ENCODE assay signal across 26 cellular contexts in genomic region chr19:49829200-49829599, GRCh38.
"Had no signal": no experiment of that assay in that cellular context is flagged by ENCODE, and none has a peak within 500 bp of the region (broad histone marks: within the 10 kb centered on the region; RNA-seq: fewer than 3 reads in every experiment).

No MANE protein-coding gene starts in this region.

- H3K27ac ChIP-seq: left lung, lower lobe of right lung, neural progenitor cell, neutrophil, parathyroid adenoma, right atrium auricular region, right lobe of liver, skin epidermis, suprapubic skin, thoracic aorta, tibial artery, upper lobe of right lung had no signal

- H3K36me3 ChIP-seq: neural progenitor cell had no signal

- H3K4me1 ChIP-seq: lower lobe of right lung, neural progenitor cell, parathyroid adenoma, right lobe of liver, suprapubic skin, upper lobe of right lung had no signal

- H3K4me3 ChIP-seq: left lung, lower lobe of right lung, neural progenitor cell, right atrium auricular region, right lobe of liver, skin epidermis, suprapubic skin, thoracic aorta, tibial artery, upper lobe of right lung had no signal

- H3K4me1 Mint-ChIP-seq: neural progenitor cell had no signal

- DNase-seq: hippocampal formation; left colon; left lung; lower lobe of right lung; mammary epithelial cell; mesenchymal stem cell; naive thymus-derived CD8-positive, alpha-beta T cell; occipital lobe; right lobe of liver; stimulated activated CD4-positive, alpha-beta T cell treated with anti-CD3 and anti-CD28 coated beads, Interleukin-12 subunit alpha, Interleukin-12 subunit beta, amount 100 ng/mL, for 4 hours; stimulated activated CD4-positive, alpha-beta T cell treated with anti-CD3 and anti-CD28 coated beads, Interleukin-15, amount 100 ng/mL, for 24 hours; stimulated activated CD4-positive, alpha-beta T cell treated with anti-CD3 and anti-CD28 coated beads, Interleukin-2, amount 100 ng/mL, for 24 hours; stimulated activated CD4-positive, alpha-beta T cell treated with anti-CD3 and anti-CD28 coated beads, Interleukin-4, amount 100 ng/mL, for 1 hour; stimulated activated naive CD4-positive, alpha-beta T cell; tibial artery; trophoblast cell; upper lobe of right lung had no signal

- H3K9ac ChIP-seq: neural progenitor cell, parathyroid adenoma had no signal

- H3K4me3 Mint-ChIP-seq: naive thymus-derived CD8-positive, alpha-beta T cell; nephron; neural progenitor cell; stimulated activated naive CD8-positive, alpha-beta T cell treated with anti-CD3 and anti-CD28 coated beads, Interleukin-15, Interleukin-2, amounts not matched to agents 100 ng/mL and 50 ng/mL, for 24 hours had no signal

- H3K27me3 ChIP-seq: left lung, neural progenitor cell, neutrophil, right atrium auricular region, right lobe of liver, suprapubic skin, tibial artery, upper lobe of right lung had no signal

- H3K9me3 Mint-ChIP-seq: naive thymus-derived CD8-positive, alpha-beta T cell; nephron; neural progenitor cell; stimulated activated naive CD8-positive, alpha-beta T cell treated with anti-CD3 and anti-CD28 coated beads, Interleukin-15, Interleukin-2, amounts not matched to agents 100 ng/mL and 50 ng/mL, for 24 hours had no signal

- H3K4me2 ChIP-seq: neural progenitor cell had no signal

- H3K27ac Mint-ChIP-seq: nephron; stimulated activated naive CD8-positive, alpha-beta T cell treated with anti-CD3 and anti-CD28 coated beads, Interleukin-15, Interleukin-2, amounts not matched to agents 100 ng/mL and 50 ng/mL, for 24 hours had no signal

- H3K27me3 Mint-ChIP-seq: naive thymus-derived CD8-positive, alpha-beta T cell; stimulated activated naive CD8-positive, alpha-beta T cell treated with anti-CD3 and anti-CD28 coated beads, Interleukin-15, Interleukin-2, amounts not matched to agents 100 ng/mL and 50 ng/mL, for 24 hours had no signal

- H3K9me3 ChIP-seq: left lung, lower lobe of right lung, neutrophil, right atrium auricular region, right lobe of liver, suprapubic skin, thoracic aorta, tibial artery, upper lobe of right lung had no signal

- ATAC-seq: left colon; left lung; lower lobe of right lung; naive thymus-derived CD8-positive, alpha-beta T cell; right lobe of liver; upper lobe of right lung had no signal
